In the genomic region with DNA sequence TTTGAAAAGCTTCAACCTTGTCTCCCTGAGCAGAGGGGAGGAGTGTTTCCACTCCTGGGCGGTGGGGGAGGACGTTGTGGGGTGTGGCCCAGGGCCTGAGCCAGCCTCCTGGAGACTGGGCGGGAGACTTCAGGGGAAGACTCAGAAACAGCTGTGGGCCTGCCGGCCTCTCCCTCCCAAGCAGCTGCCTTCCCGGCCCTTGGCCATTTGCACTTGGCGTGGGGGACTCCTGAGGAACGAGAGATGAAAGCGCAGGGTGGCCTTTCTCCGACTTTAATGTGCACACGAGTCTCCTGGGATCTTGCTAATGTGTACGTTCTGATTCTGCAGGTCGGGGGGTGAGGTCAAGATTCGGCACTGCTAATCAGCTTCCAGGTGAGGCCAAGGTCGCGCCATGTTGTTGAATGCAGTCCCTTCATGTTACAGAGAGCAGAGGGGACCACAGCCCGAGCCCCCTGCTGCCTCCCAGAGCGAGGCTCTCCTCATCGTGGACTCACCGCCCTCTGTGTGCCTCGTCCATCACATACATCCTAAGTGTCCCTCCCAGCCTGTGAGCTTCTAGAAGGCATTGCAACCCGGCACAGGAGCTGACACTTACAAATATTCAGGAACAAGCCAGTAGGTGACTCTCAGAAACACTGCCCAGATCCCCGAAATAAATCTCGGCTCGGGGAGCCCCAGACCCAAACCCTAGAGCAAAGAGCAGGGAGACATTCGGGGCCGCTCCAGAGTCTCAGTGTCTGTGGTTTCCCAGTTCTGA, we compare ENCODE assay signal across 10 cellular contexts. TPM values are rescaled to one million over a fixed set of nuclear protein-coding genes. Genes with fewer than 3 reads are reported as not detected.
DNase-seq lines count a peak whose midpoint lies in the region; ATAC-seq, FAIRE-seq and TF ChIP-seq lines count a peak whose summit lies in the region.
"Had no signal": no experiment of that assay in that cellular context is flagged by ENCODE, and none has a peak within 500 bp of the region (broad histone marks: within the 10 kb centered on the region; RNA-seq: fewer than 3 reads in every experiment).

No MANE protein-coding gene starts in this region.

- POLR2A ChIA-PET in PC-9 (lab: Charles Lee; ENCODE audit: unreplicated experiment) = no interaction called here

- no peaks in the 10 kb centered on the region for H3K9me2 ChIP-seq in GM23338 (ENCODE audit: insufficient read depth)
- no peaks in the 10 kb centered on the region for H3K9me2 ChIP-seq in PC-9 (ENCODE audit: insufficient read depth)
- H3K9me2 ChIP-seq in Karpas-422 (replicated peaks; ENCODE audit: insufficient read depth, low read length) = no peaks in the 10 kb centered on the region

- H3K9me3 Mint-ChIP-seq in GM23338 = no peaks in the 10 kb centered on the region; the same call in 2 of the 3 replicates

- FAIRE-seq in GM19239 (lab: Jason Lieb, UNC) = no peak
- FAIRE-seq: colon had no signal

- H3K27me3 Mint-ChIP-seq in GM23338 (ENCODE audit: insufficient read depth, low read depth, poor library complexity) = peaks cover 10% of the 10 kb centered on the region

- TF ChIP-seq CTCF in GM23338 (conservative IDR thresholded peaks at IDR 0.05; ENCODE audit: low read depth in 2 of 2) (no peak), PC-9 (conservative IDR thresholded peaks at IDR 0.05) (no peak), esophagus muscularis mucosa (IDR thresholded peaks at IDR 0.05) (no peak), osteoblast (IDR thresholded peaks at IDR 0.05; ENCODE audit: extremely low read depth, low read depth, low read length) (no peak)

- DNase-seq in GM23338 (ENCODE audit: low spot score) = peak; percentile 52
- peak; percentile 58 to 77 for DNase-seq in PC-9
- peak; percentile 94 for DNase-seq in esophagus muscularis mucosa (ENCODE audit: extremely low spot score)
- DNase-seq in osteoblast (ENCODE audit: insufficient read length, low spot score, missing footprints) = peak; percentile 86
- DNase-seq in GOT3 (lab: John Stamatoyannopoulos, UW) = no peak
- DNase-seq in GM19239 (ENCODE audit: insufficient read length, low spot score) = no peak
- no peak for DNase-seq in Karpas-422
- DNase-seq: NCI-H526 had no signal

- H3K27me3 ChIP-seq in GM23338 (ENCODE audit: insufficient read depth) = no peaks in the 10 kb centered on the region
- H3K27me3 ChIP-seq in PC-9 (ENCODE audit: insufficient read depth, low read depth) = no peaks in the 10 kb centered on the region
- peaks cover 0 to 16% (median 0%) of the 10 kb centered on the region in 4 donors for H3K27me3 ChIP-seq in esophagus muscularis mucosa
- no peaks in the 10 kb centered on the region for H3K27me3 ChIP-seq in osteoblast (ENCODE audit: insufficient read depth, low read length)
- H3K27me3 ChIP-seq in Karpas-422 (ENCODE audit: low read length) = no peaks in the 10 kb centered on the region

- no peak overlapping the region for H3K4me2 ChIP-seq in GM23338
- H3K4me2 ChIP-seq in PC-9 = no peak overlapping the region
- no peak overlapping the region for H3K4me2 ChIP-seq in osteoblast (ENCODE audit: insufficient read depth, low read length)
- H3K4me2 ChIP-seq in Karpas-422 (ENCODE audit: low read depth, low read length, poor library complexity, severe bottlenecking) = no peak overlapping the region

- peaks cover 13% of the 10 kb centered on the region; the same call in 2 of the 3 replicates for H3K36me3 Mint-ChIP-seq in GM23338 (ENCODE audit: low read depth)

- peaks cover 38% of the 10 kb centered on the region for H3K4me1 Mint-ChIP-seq in GM23338

- no TSS peak for BruUV-seq in PC-9 (replicated peaks; lab: Mats Ljungman, UMichigan)

- no peak for TF ChIP-seq EP300 in esophagus muscularis mucosa (IDR thresholded peaks at IDR 0.05)

- H4K20me1 ChIP-seq in GM23338 (replicated peaks; ENCODE audit: insufficient read depth) (no peaks in the 10 kb centered on the region), PC-9 (ENCODE audit: insufficient read depth) (no peaks in the 10 kb centered on the region), osteoblast (ENCODE audit: insufficient read depth, low read length) (peaks cover 12% of the 10 kb centered on the region), Karpas-422 (ENCODE audit: insufficient read depth, low read depth, low read length) (no peaks in the 10 kb centered on the region)

- no peak overlapping the region for H3K27ac ChIP-seq in GM23338 (ENCODE audit: low read depth)
- H3K27ac ChIP-seq in PC-9 = peak overlapping the region; percentile 95
- no peak overlapping the region for H3K27ac ChIP-seq in esophagus muscularis mucosa (replicated peaks in 1 of 4)
- H3K27ac ChIP-seq in osteoblast (ENCODE audit: low read depth, low read length) = peak overlapping the region; percentile 93
- no peak overlapping the region for H3K27ac ChIP-seq in Karpas-422 (ENCODE audit: low read length)

- H3K79me2 ChIP-seq in GM23338 (replicated peaks; ENCODE audit: insufficient read depth) (no peaks in the 10 kb centered on the region), PC-9 (ENCODE audit: low read depth) (no peaks in the 10 kb centered on the region), osteoblast (ENCODE audit: insufficient read depth, low read length) (peaks cover 14% of the 10 kb centered on the region), Karpas-422 (ENCODE audit: low read length) (no peaks in the 10 kb centered on the region)

- no peak overlapping the region for H3K4me3 Mint-ChIP-seq in GM23338

- H3K4me3 ChIP-seq in GM23338 = no peak overlapping the region
- H3K4me3 ChIP-seq in PC-9 = no peak overlapping the region
- H3K4me3 ChIP-seq in esophagus muscularis mucosa = no peak overlapping the region
- no peak overlapping the region for H3K4me3 ChIP-seq in osteoblast (ENCODE audit: insufficient read depth, low read length)
- no peak overlapping the region for H3K4me3 ChIP-seq in Karpas-422 (ENCODE audit: low read length)

- H3K4me1 ChIP-seq in GM23338 (ENCODE audit: insufficient read depth) = peaks cover 25% of the 10 kb centered on the region
- H3K4me1 ChIP-seq in PC-9 (replicated peaks; ENCODE audit: insufficient read depth) = peaks cover 69% of the 10 kb centered on the region
- peaks cover 2 to 21% (median 18%) of the 10 kb centered on the region in 4 donors for H3K4me1 ChIP-seq in esophagus muscularis mucosa
- peaks cover 49% of the 10 kb centered on the region for H3K4me1 ChIP-seq in osteoblast (ENCODE audit: insufficient read depth, low read length)
- H3K4me1 ChIP-seq in Karpas-422 (ENCODE audit: low read length) = peaks cover 2% of the 10 kb centered on the region; the same call in 1 of the 2 replicates

- no peaks in the 10 kb centered on the region for H3K9me3 ChIP-seq in PC-9 (ENCODE audit: insufficient read depth, low read depth)
- no peaks in the 10 kb centered on the region for H3K9me3 ChIP-seq in esophagus muscularis mucosa
- no peaks in the 10 kb centered on the region for H3K9me3 ChIP-seq in osteoblast (ENCODE audit: low read depth, low read length)
- no peaks in the 10 kb centered on the region for H3K9me3 ChIP-seq in Karpas-422 (ENCODE audit: low read length)

- H3K27ac Mint-ChIP-seq in GM23338 = peak overlapping the region; percentile 27; the same call in 1 of the 2 replicates

- H3K36me3 ChIP-seq in GM23338 (ENCODE audit: insufficient read depth) (no peaks in the 10 kb centered on the region), PC-9 (ENCODE audit: low read depth) (peaks cover 22% of the 10 kb centered on the region), esophagus muscularis mucosa (no peaks in the 10 kb centered on the region), osteoblast (ENCODE audit: insufficient read depth, low read length) (peaks cover 29% of the 10 kb centered on the region), Karpas-422 (ENCODE audit: insufficient read depth, low read length) (no peaks in the 10 kb centered on the region)

- ATAC-seq in GM23338 (peak; percentile 77), GM21737 (IDR thresholded peaks at IDR 0.05; ENCODE audit: unreplicated experiment) (no peak)

- H3K9ac ChIP-seq in Karpas-422 (ENCODE audit: low read length) = no peak overlapping the region

- CTCF ChIA-PET in PC-9 (lab: Charles Lee) = interaction anchor here (0.5 to 0.7 kb wide), 3 partner anchors 15 to 25 kb away, joined by 3 to 7 read pairs (median 4); no protein-coding TSS in a partner anchor

- intact Hi-C loops in PC-9 (cut with micrococcal nuclease; ENCODE audit: unreplicated experiment) = loop anchor here (5.0 kb wide), 1 partner anchor 132 kb away; no protein-coding TSS in a partner anchor
- intact Hi-C loops in esophagus muscularis mucosa (cut with DNase I) = no loop called here

- TF ChIP-seq POLR2A in esophagus muscularis mucosa (IDR thresholded peaks at IDR 0.05; ENCODE audit: low read depth) = no peak

- H3F3A ChIP-seq in GM23338 (replicated peaks; ENCODE audit: low read depth) (no peaks in the 10 kb centered on the region), PC-9 (ENCODE audit: insufficient read depth, low read depth) (peaks cover 78% of the 10 kb centered on the region)

- 68% methylated on average over 18 of the region's 26 CpGs for WGBS in esophagus muscularis mucosa

- H2AFZ ChIP-seq in GM23338 (peak overlapping the region; percentile 59; the same call in 1 of the 2 replicates), PC-9 (no peak overlapping the region), osteoblast (ENCODE audit: low read length) (no peak overlapping the region), Karpas-422 (ENCODE audit: low read length) (no peak overlapping the region)

TF ChIP-seq in GM23338, 12 proteins besides CTCF, POLR2A, EP300 and RAD21 (continues in another document):
- TF ChIP-seq EZH2phosphoT487 (IDR thresholded peaks at IDR 0.05; ENCODE audit: unreplicated experiment) = no peak

RNA-seq across cellular contexts. Expression of a gene that starts 7.7 kb away (rescaled TPM):
- total RNA-seq in GM23338 (2014; rRNA removed; shearing (Covaris generic)) = 3.6 and 5.9 TPM in 2 replicates
- 1.2 and 1.8 TPM in 2 replicates for polyA plus RNA-seq in GM23338 (2016; fragmentation: Nextera tagmentation; extraction: Ambion mirVana)
- 17.2 and 17.4 TPM in 2 replicates for total RNA-seq in PC-9 (2021)
- total RNA-seq in esophagus muscularis mucosa = 1 to 10 TPM in 2 of 4 donors, under 1 TPM in 2; 0.19 to 4.8 (median 1.6) TPM
- total RNA-seq in osteoblast = 3.2 and 3.3 TPM in 2 replicates
- not detected in 2 replicates for total RNA-seq in Karpas-422 (2014; rRNA removed; shearing (Covaris generic); ENCODE audit: low replicate concordance)

RNA-seq across cellular contexts. Expression of a gene that starts 27.8 kb away (rescaled TPM):
- not detected in 2 replicates for total RNA-seq in GM23338 (2014; rRNA removed; shearing (Covaris generic))
- not detected in 2 replicates for polyA plus RNA-seq in GM23338 (2016; fragmentation: Nextera tagmentation; extraction: Ambion mirVana)
- not detected in 2 replicates for total RNA-seq in PC-9 (2021)
- total RNA-seq in esophagus muscularis mucosa = 1 to 10 TPM in 1 of 4 donors, under 1 TPM in 1, not detected in 2; 0.57 to 8.3 TPM
- not detected in 2 replicates for total RNA-seq in osteoblast
- total RNA-seq in Karpas-422 (2014; rRNA removed; shearing (Covaris generic); ENCODE audit: low replicate concordance) = not detected in 2 replicates

RNA-seq across cellular contexts. Expression of a gene that starts 50.5 kb away (rescaled TPM):
- total RNA-seq in GM23338 (2014; rRNA removed; shearing (Covaris generic)) = 23.2 and 36.0 TPM in 2 replicates
- polyA plus RNA-seq in GM23338 (2016; fragmentation: Nextera tagmentation; extraction: Ambion mirVana) = 11.3 and 22.0 TPM in 2 replicates
- 10.6 and 11.1 TPM in 2 replicates for total RNA-seq in PC-9 (2021)
- total RNA-seq in esophagus muscularis mucosa = 10 to 100 TPM; 16.5 to 19.4 (median 17.8) TPM
- total RNA-seq in osteoblast = 5.3 and 5.8 TPM in 2 replicates
- 3.2 and 8.4 TPM in 2 replicates for total RNA-seq in Karpas-422 (2014; rRNA removed; shearing (Covaris generic); ENCODE audit: low replicate concordance)

Comparison
In these comparisons a context has a peak if more than half of its experiments do, and no peak if none do; other contexts are left out.
1. DNase-seq: peak in GM23338 (single experiment), PC-9 (2 of 2), esophagus muscularis mucosa (single experiment) and osteoblast (single experiment); none in GOT3 (single experiment), GM19239 (single experiment) and Karpas-422 (single experiment).
2. H3K27ac ChIP-seq: peak in PC-9 (single experiment) and osteoblast (single experiment); none in GM23338 (single experiment), esophagus muscularis mucosa (0 of 4) and Karpas-422 (single experiment).